In genomic region chr14:94026173-94026885, GRCh38 we compare ENCODE assay signal across 8 cellular contexts. TPM values are rescaled to one million over a fixed set of nuclear protein-coding genes. Genes with fewer than 3 reads are reported as not detected.
DNase-seq lines count a peak whose midpoint lies in the region; ATAC-seq and TF ChIP-seq lines count a peak whose summit lies in the region.

OTUB2 (plus strand) TSS chr14:94026340; CDS start chr14:94026538, 198 bp downstream.

- DNase-seq in DMS79 treated with DMSO at 0.1 percent for 48 hours (lab: John Stamatoyannopoulos, UW) (peak; percentile 98), H4 (ENCODE audit: low spot score) (peak; percentile 98), LNCaP clone FGC (ENCODE audit: low read depth) (peak; percentile 95), RPMI8226 (peak; percentile 96), fibroblast of pulmonary artery (ENCODE audit: low read depth) (peak; percentile 99), natural killer cell (peak; percentile 96)
- peak; percentile 97 for DNase-seq in activated T-helper 2 cell treated with anti-CD3 and anti-CD28 coated beads, Interferon-gamma antibody, Interleukin-2, Interleukin-4, amounts not matched to agents 10 μg/mL and 5 μg/mL and 100 μg/mL, durations not matched to agents 14 hours and 24 hours and 36 hours (ENCODE audit: low spot score)
- DNase-seq in stimulated activated naive B cell treated with anti-CD40 and anti-IgM and Interleukin-4, amounts not matched to agents 10 μg/mL and 1 μg/mL and 100 μg/mL, for 72 hours, result peak; percentile 97

- H3K36me3 Mint-ChIP-seq in activated T-helper 2 cell treated with anti-CD3 and anti-CD28 coated beads, Interferon-gamma antibody, Interleukin-2, Interleukin-4, amounts not matched to agents 10 μg/mL and 5 μg/mL and 100 μg/mL, durations not matched to agents 14 hours and 24 hours and 36 hours (ENCODE audit: low read depth), result no peaks in the 10 kb centered on the region
- no peaks in the 10 kb centered on the region for H3K36me3 Mint-ChIP-seq in natural killer cell
- H3K36me3 Mint-ChIP-seq in stimulated activated naive B cell treated with anti-CD40 and anti-IgM and Interleukin-4, amounts not matched to agents 10 μg/mL and 1 μg/mL and 100 μg/mL, for 72 hours, result no peaks in the 10 kb centered on the region

- intact Hi-C loops in activated T-helper 2 cell treated with anti-CD3 and anti-CD28 coated beads, Interferon-gamma antibody, Interleukin-2, Interleukin-4, amounts not matched to agents 10 μg/mL and 5 μg/mL and 100 μg/mL, durations not matched to agents 14 hours and 24 hours and 36 hours (cut with micrococcal nuclease), result loop anchor here (2.0 kb wide), 1 partner anchor 54 kb away; the partner anchor contains the start of genes DDX24 and IFI27L1
- intact Hi-C loops in natural killer cell (cut with micrococcal nuclease), result loop anchor here (1.0 kb wide), 1 partner anchor 55 kb away; the partner anchor contains the start of genes DDX24 and IFI27L1

- TF ChIP-seq CTCF in LNCaP clone FGC (IDR thresholded peaks at IDR 0.05; ENCODE audit: control insufficient read depth, extremely low read depth, insufficient read depth) (no peak), fibroblast of pulmonary artery (IDR thresholded peaks at IDR 0.05; ENCODE audit: low read length, missing control alignments) (no peak), natural killer cell (IDR thresholded peaks at IDR 0.05) (no peak)

- H3K4me3 ChIP-seq in LNCaP clone FGC (ENCODE audit: low read depth, low read length) (peak within 1 kb of the TSS; percentile 66), fibroblast of pulmonary artery (replicated peaks; ENCODE audit: low read depth, low read length) (peak within 1 kb of the TSS; percentile 61)

- H3K9me3 Mint-ChIP-seq in activated T-helper 2 cell treated with anti-CD3 and anti-CD28 coated beads, Interferon-gamma antibody, Interleukin-2, Interleukin-4, amounts not matched to agents 10 μg/mL and 5 μg/mL and 100 μg/mL, durations not matched to agents 14 hours and 24 hours and 36 hours, result no peaks in the 10 kb centered on the region
- H3K9me3 Mint-ChIP-seq in natural killer cell, result no peaks in the 10 kb centered on the region
- no peaks in the 10 kb centered on the region for H3K9me3 Mint-ChIP-seq in stimulated activated naive B cell treated with anti-CD40 and anti-IgM and Interleukin-4, amounts not matched to agents 10 μg/mL and 1 μg/mL and 100 μg/mL, for 72 hours

- peak within 1 kb of the TSS; percentile 74 for H3K4me3 Mint-ChIP-seq in activated T-helper 2 cell treated with anti-CD3 and anti-CD28 coated beads, Interferon-gamma antibody, Interleukin-2, Interleukin-4, amounts not matched to agents 10 μg/mL and 5 μg/mL and 100 μg/mL, durations not matched to agents 14 hours and 24 hours and 36 hours (ENCODE audit: low read depth)
- peak within 1 kb of the TSS; percentile 80 for H3K4me3 Mint-ChIP-seq in natural killer cell
- H3K4me3 Mint-ChIP-seq in stimulated activated naive B cell treated with anti-CD40 and anti-IgM and Interleukin-4, amounts not matched to agents 10 μg/mL and 1 μg/mL and 100 μg/mL, for 72 hours, result peak within 1 kb of the TSS; percentile 63 to 77

- no peaks in the 10 kb centered on the region for H3K27me3 Mint-ChIP-seq in activated T-helper 2 cell treated with anti-CD3 and anti-CD28 coated beads, Interferon-gamma antibody, Interleukin-2, Interleukin-4, amounts not matched to agents 10 μg/mL and 5 μg/mL and 100 μg/mL, durations not matched to agents 14 hours and 24 hours and 36 hours (ENCODE audit: low read depth)
- H3K27me3 Mint-ChIP-seq in natural killer cell (ENCODE audit: low read depth in 2 of 2), result peaks cover 23 to 31% of the 10 kb centered on the region in 2 donors
- peaks cover 39 to 42% of the 10 kb centered on the region in 2 donors for H3K27me3 Mint-ChIP-seq in stimulated activated naive B cell treated with anti-CD40 and anti-IgM and Interleukin-4, amounts not matched to agents 10 μg/mL and 1 μg/mL and 100 μg/mL, for 72 hours

- peak within 1 kb of the TSS; percentile 56 for H3K27ac Mint-ChIP-seq in activated T-helper 2 cell treated with anti-CD3 and anti-CD28 coated beads, Interferon-gamma antibody, Interleukin-2, Interleukin-4, amounts not matched to agents 10 μg/mL and 5 μg/mL and 100 μg/mL, durations not matched to agents 14 hours and 24 hours and 36 hours
- peak within 1 kb of the TSS in 1 of 2 donors; percentile 64 for H3K27ac Mint-ChIP-seq in natural killer cell
- peak within 1 kb of the TSS; percentile 6 for H3K27ac Mint-ChIP-seq in stimulated activated naive B cell treated with anti-CD40 and anti-IgM and Interleukin-4, amounts not matched to agents 10 μg/mL and 1 μg/mL and 100 μg/mL, for 72 hours

- peak; percentile 100 for ATAC-seq in natural killer cell
- ATAC-seq in stimulated activated naive B cell treated with anti-CD40 and anti-IgM and Interleukin-4, amounts not matched to agents 10 μg/mL and 1 μg/mL and 100 μg/mL, for 72 hours (replicated peaks), result peak; percentile 100

- peaks cover 34% of the 10 kb centered on the region for H3K4me1 Mint-ChIP-seq in activated T-helper 2 cell treated with anti-CD3 and anti-CD28 coated beads, Interferon-gamma antibody, Interleukin-2, Interleukin-4, amounts not matched to agents 10 μg/mL and 5 μg/mL and 100 μg/mL, durations not matched to agents 14 hours and 24 hours and 36 hours (ENCODE audit: low read depth)
- peaks cover 6 to 9% of the 10 kb centered on the region in 2 donors for H3K4me1 Mint-ChIP-seq in natural killer cell
- H3K4me1 Mint-ChIP-seq in stimulated activated naive B cell treated with anti-CD40 and anti-IgM and Interleukin-4, amounts not matched to agents 10 μg/mL and 1 μg/mL and 100 μg/mL, for 72 hours, result peaks cover 0 to 11% of the 10 kb centered on the region in 2 donors

RNA-seq across cellular contexts. Expression of gene OTUB2, which starts in this region (rescaled TPM):
- total RNA-seq in H4 (2014; rRNA removed; shearing (Covaris generic)), result 1.7 and 2.5 TPM in 2 replicates
- 2.1 and 2.3 TPM in 2 replicates for total RNA-seq in activated T-helper 2 cell treated with anti-CD3 and anti-CD28 coated beads, Interferon-gamma antibody, Interleukin-2, Interleukin-4, amounts not matched to agents 10 μg/mL and 5 μg/mL and 100 μg/mL, durations not matched to agents 14 hours and 24 hours and 36 hours
- total RNA-seq in natural killer cell, result under 1 TPM in 2 of 3 donors, not detected in 1; 0.09 to 0.13 TPM

Comparison
In these comparisons a context has a peak if more than half of its experiments do, and no peak if none do; other contexts are left out.
1. Peak in every context shown above with its lines: DNase-seq, ATAC-seq and H3K4me3 ChIP-seq.
2. Peak in DNase-seq and ATAC-seq in natural killer cell; RNA of the gene not detected or under 1 TPM.